In genomic region chr20:6055161-6055783, GRCh38 we compare ENCODE assay signal across 22 cellular contexts. TPM values are rescaled to one million over a fixed set of nuclear protein-coding genes. Genes with fewer than 3 reads are reported as not detected.
DNase-seq lines count a peak whose midpoint lies in the region; ATAC-seq and TF ChIP-seq lines count a peak whose summit lies in the region.
"Had no signal": no experiment of that assay in that cellular context is flagged by ENCODE, and none has a peak within 500 bp of the region (broad histone marks: within the 10 kb centered on the region; RNA-seq: fewer than 3 reads in every experiment).

No MANE protein-coding gene starts in this region.

- no peaks in the 10 kb centered on the region for H3K27me3 ChIP-seq in Caco-2 (replicated peaks; ENCODE audit: control insufficient read depth, insufficient read depth, low read length)
- H3K27me3 ChIP-seq in IMR-90 (ENCODE audit: control insufficient read depth, insufficient read depth, low read length), result peaks cover 18% of the 10 kb centered on the region
- peaks cover 0 to 47% of the 10 kb centered on the region in 2 experiments for H3K27me3 ChIP-seq in mesenchymal stem cell (ENCODE audit: control insufficient read depth in 1 of 2, insufficient read depth in 1 of 2, low read length in 2 of 2)
- H3K27me3 ChIP-seq in sigmoid colon, result peaks cover 3 to 60% (median 15%) of the 10 kb centered on the region in 3 donors

- no peak overlapping the region for H3K27ac ChIP-seq in IMR-90 (ENCODE audit: insufficient read depth, low read length)
- no peak overlapping the region for H3K27ac ChIP-seq in mesenchymal stem cell (ENCODE audit: low read length, poor library complexity, severe bottlenecking)
- no peak overlapping the region for H3K27ac ChIP-seq in sigmoid colon
- H3K27ac ChIP-seq: neural progenitor cell had no signal

- H4K91ac ChIP-seq in IMR-90 (ENCODE audit: insufficient read depth, low read depth, low read length), result no peak overlapping the region
- peak overlapping the region; percentile 36 for H4K91ac ChIP-seq in mesenchymal stem cell (ENCODE audit: low read length)

- H2BK20ac ChIP-seq in IMR-90 (ENCODE audit: low read depth, low read length), result no peak overlapping the region

- no peaks in the 10 kb centered on the region for H3K9me1 ChIP-seq in IMR-90 (ENCODE audit: insufficient read depth, low read length)

- peak overlapping the region in 1 of 2 experiments; percentile 87 for H2BK12ac ChIP-seq in mesenchymal stem cell (ENCODE audit: low read length in 2 of 2)

- H3K27me3 Mint-ChIP-seq in Caco-2 (ENCODE audit: insufficient read depth, unreplicated experiment), result no peaks in the 10 kb centered on the region

- H3K56ac ChIP-seq in IMR-90 (ENCODE audit: extremely low read depth, insufficient read depth, low read length), result no peak overlapping the region

- H3K27ac Mint-ChIP-seq in Caco-2 (ENCODE audit: unreplicated experiment), result peak overlapping the region; percentile 64
- H3K27ac Mint-ChIP-seq: activated naive CD4-positive, alpha-beta T cell treated with anti-CD3 and anti-CD28 coated beads, Interleukin-2, amount 50 U/mL, for 72 hours; CD14-positive monocyte; neural progenitor cell; stimulated activated memory B cell treated with anti-CD40 and anti-IgM and Interleukin-4, amounts not matched to agents 10 μg/mL and 1 μg/mL and 100 μg/mL, for 72 hours had no signal

- DNase-seq in Caco-2, result peak in 1 of 2 experiments; percentile 62
- DNase-seq in IMR-90, result no peak
- peak; percentile 85 for DNase-seq in amniotic epithelial cell (ENCODE audit: low read depth)
- peak; percentile 93 for DNase-seq in mesenchymal stem cell
- DNase-seq in midbrain (lab: John Stamatoyannopoulos, UW), result no peak
- no peak for DNase-seq in sigmoid colon
- DNase-seq in erythroblast (lab: John Stamatoyannopoulos, UW), result no peak
- DNase-seq: activated CD4-positive, CD25-positive, alpha-beta regulatory T cell treated with anti-CD3 and anti-CD28 coated beads, Interleukin-2, amount 50 U/mL, for 72 hours; DMS79; hypothalamus; kidney; NCI-H1417; NCI-H2107; NCI-H524 treated with DMSO at 0.1 percent for 48 hours; right cardiac atrium; Right ventricle myocardium superior had no signal

- ATAC-seq in IMR-90 (ENCODE audit: low read depth) (no peak), HG02763 (IDR thresholded peaks at IDR 0.05; ENCODE audit: unreplicated experiment) (no peak)
- ATAC-seq: activated naive CD4-positive, alpha-beta T cell treated with anti-CD3 and anti-CD28 coated beads, Interleukin-2, amount 50 U/mL, for 72 hours; stimulated activated memory B cell treated with anti-CD40 and anti-IgM and Interleukin-4, amounts not matched to agents 10 μg/mL and 1 μg/mL and 100 μg/mL, for 72 hours had no signal

- H3K9ac ChIP-seq in IMR-90 (ENCODE audit: low read depth, low read length) (no peak overlapping the region), mesenchymal stem cell (ENCODE audit: low read length) (no peak overlapping the region)
- H3K9ac ChIP-seq: neural progenitor cell had no signal

- H3K79me1 ChIP-seq in IMR-90 (ENCODE audit: low read depth in 1 of 2, low read length in 2 of 2), result no peaks in the 10 kb centered on the region
- no peaks in the 10 kb centered on the region for H3K79me1 ChIP-seq in mesenchymal stem cell (replicated peaks; ENCODE audit: low read length, poor library complexity, severe bottlenecking)

- H3K36me3 ChIP-seq in Caco-2 (ENCODE audit: control insufficient read depth, insufficient read depth, low read length) (no peaks in the 10 kb centered on the region), IMR-90 (ENCODE audit: control insufficient read depth, insufficient read depth, low read length) (no peaks in the 10 kb centered on the region), mesenchymal stem cell (ENCODE audit: control insufficient read depth in 1 of 2, insufficient read depth in 2 of 2, low read depth in 1 of 2, low read length in 2 of 2) (no peaks in the 10 kb centered on the region), sigmoid colon (no peaks in the 10 kb centered on the region)
- H3K36me3 ChIP-seq: neural progenitor cell had no signal

- H3K4me1 ChIP-seq in Caco-2, result peaks cover 83% of the 10 kb centered on the region
- H3K4me1 ChIP-seq in IMR-90 (ENCODE audit: control insufficient read depth, insufficient read depth, low read length), result peaks cover 3% of the 10 kb centered on the region
- peaks cover 39% of the 10 kb centered on the region for H3K4me1 ChIP-seq in mesenchymal stem cell (ENCODE audit: control insufficient read depth, insufficient read depth, low read depth, low read length)
- peaks cover 0 to 14% (median 9%) of the 10 kb centered on the region in 4 donors for H3K4me1 ChIP-seq in sigmoid colon

- dilution Hi-C loops in IMR-90 (cut with HindIII; ENCODE audit: low sequenced_read_pairs, unreplicated experiment), result no loop called here

- no peaks in the 10 kb centered on the region for H3K9me3 Mint-ChIP-seq in Caco-2 (ENCODE audit: unreplicated experiment)
- H3K9me3 Mint-ChIP-seq: activated naive CD4-positive, alpha-beta T cell treated with anti-CD3 and anti-CD28 coated beads, Interleukin-2, amount 50 U/mL, for 72 hours; neural progenitor cell; stimulated activated memory B cell treated with anti-CD40 and anti-IgM and Interleukin-4, amounts not matched to agents 10 μg/mL and 1 μg/mL and 100 μg/mL, for 72 hours had no signal

- H3K4me2 ChIP-seq in IMR-90 (ENCODE audit: low read depth, low read length) (no peak overlapping the region), mesenchymal stem cell (ENCODE audit: low read length, poor library complexity, severe bottlenecking) (no peak overlapping the region)
- H3K4me2 ChIP-seq: neural progenitor cell had no signal

- no peak overlapping the region for H4K5ac ChIP-seq in IMR-90 (ENCODE audit: low read depth, low read length)

- WGBS in IMR-90 (ENCODE audit: extremely low coverage in 2 of 2, insufficient read length in 1 of 2), 2 experiments, result no CpG with 5 or more reads among the region's 10 CpGs
- 16% methylated on average over 8 of the region's 10 CpGs for WGBS in mesenchymal stem cell
- WGBS in sigmoid colon, 2 donors, result 78 to 84% methylated on average over 10 of the region's 10 CpGs

- H3K14ac ChIP-seq in IMR-90 (replicated peaks; ENCODE audit: low read depth, low read length) (no peak overlapping the region), mesenchymal stem cell (ENCODE audit: low read length in 2 of 2) (peak overlapping the region in 1 of 2 experiments; percentile 38)

- intact Hi-C loops in Caco-2 (cut with micrococcal nuclease; ENCODE audit: unreplicated experiment) (no loop called here), IMR-90 (cut with micrococcal nuclease) (no loop called here), sigmoid colon (cut with DNase I) (no loop called here)

- H2AFZ ChIP-seq in IMR-90 (replicated peaks; ENCODE audit: low read length, poor library complexity) (peak overlapping the region; percentile 11), mesenchymal stem cell (ENCODE audit: low read depth, low read length) (no peak overlapping the region)
- H2AFZ ChIP-seq: neural progenitor cell had no signal

- H3K4me3 Mint-ChIP-seq in Caco-2 (ENCODE audit: unreplicated experiment), result peak overlapping the region; percentile 27
- H3K4me3 Mint-ChIP-seq: CD14-positive monocyte; neural progenitor cell; stimulated activated memory B cell treated with anti-CD40 and anti-IgM and Interleukin-4, amounts not matched to agents 10 μg/mL and 1 μg/mL and 100 μg/mL, for 72 hours had no signal

- H3K4ac ChIP-seq in IMR-90 (ENCODE audit: low read depth, low read length), result no peak overlapping the region
- peak overlapping the region in 1 of 2 experiments; percentile 77 for H3K4ac ChIP-seq in mesenchymal stem cell (ENCODE audit: low read depth in 1 of 2, low read length in 2 of 2)

- CTCF ChIA-PET in Caco-2 (lab: Charles Lee) (interaction anchor here (0.5 kb wide), 1 partner anchor 137 kb away, joined by 11 read pairs; no protein-coding TSS in a partner anchor), IMR-90 (lab: Yijun Ruan, JAX) (no interaction called here)

- H4K8ac ChIP-seq in IMR-90 (ENCODE audit: low read depth in 2 of 2, low read length in 2 of 2) (no peak overlapping the region), mesenchymal stem cell (ENCODE audit: low read length) (peak overlapping the region; percentile 69)

- TF ChIP-seq POLR2A in IMR-90 (IDR thresholded peaks at IDR 0.05; ENCODE audit: low read depth, low read length) (no peak), sigmoid colon (IDR thresholded peaks at IDR 0.05) (no peak), erythroblast (IDR thresholded peaks at IDR 0.05; ENCODE audit: low read length) (no peak)

- no peak for TF ChIP-seq CTCF in Caco-2 (IDR thresholded peaks at IDR 0.05; ENCODE audit: insufficient read depth in 1 of 2, low read depth in 1 of 2, low read length in 1 of 2, severe bottlenecking in 1 of 2, unreplicated experiment in 1 of 2)
- no peak for TF ChIP-seq CTCF in IMR-90 (conservative IDR thresholded peaks at IDR 0.05; ENCODE audit: low read depth, low read length)
- TF ChIP-seq CTCF in sigmoid colon (IDR thresholded peaks at IDR 0.05), result no peak

- no peak overlapping the region for H3K23ac ChIP-seq in IMR-90 (ENCODE audit: low read depth, low read length)
- no peak overlapping the region for H3K23ac ChIP-seq in mesenchymal stem cell (ENCODE audit: low read length in 2 of 2)

- no peak overlapping the region for H2AK5ac ChIP-seq in IMR-90 (ENCODE audit: low read depth, low read length)
- peak overlapping the region; percentile 82 for H2AK5ac ChIP-seq in mesenchymal stem cell (ENCODE audit: low read length, severe bottlenecking)

- no peaks in the 10 kb centered on the region for H4K20me1 ChIP-seq in IMR-90 (ENCODE audit: insufficient read depth, low read length)

- H2BK5ac ChIP-seq in IMR-90 (ENCODE audit: low read depth, low read length, poor library complexity, severe bottlenecking) (no peak overlapping the region), mesenchymal stem cell (ENCODE audit: low read depth, low read length, poor library complexity, severe bottlenecking) (no peak overlapping the region)

- in situ Hi-C loops in IMR-90 (cut with MboI; ENCODE audit: low sequenced_read_pairs), result no loop called here

- no peaks in the 10 kb centered on the region for H3K9me3 ChIP-seq in Caco-2
- H3K9me3 ChIP-seq in IMR-90 (ENCODE audit: control insufficient read depth, insufficient read depth, low read length), result no peaks in the 10 kb centered on the region
- no peaks in the 10 kb centered on the region for H3K9me3 ChIP-seq in mesenchymal stem cell (ENCODE audit: control insufficient read depth, low read length)
- H3K9me3 ChIP-seq in sigmoid colon, result no peaks in the 10 kb centered on the region

- TF ChIP-seq EP300 in sigmoid colon (IDR thresholded peaks at IDR 0.05), result no peak

- H3K18ac ChIP-seq in IMR-90 (ENCODE audit: low read depth, low read length) (no peak overlapping the region), mesenchymal stem cell (ENCODE audit: low read depth in 1 of 2, low read length in 2 of 2) (peak overlapping the region in 1 of 2 experiments; percentile 79)

- H3K4me3 ChIP-seq in Caco-2 (ENCODE audit: low read depth, low read length) (no peak overlapping the region), IMR-90 (ENCODE audit: insufficient read depth, low read depth, low read length) (no peak overlapping the region), mesenchymal stem cell (ENCODE audit: insufficient read depth in 1 of 2, low read depth in 1 of 2, low read length in 2 of 2) (no peak overlapping the region), sigmoid colon (no peak overlapping the region)
- H3K4me3 ChIP-seq: neural progenitor cell had no signal

- H2BK15ac ChIP-seq in IMR-90 (ENCODE audit: low read depth, low read length) (no peak overlapping the region), mesenchymal stem cell (ENCODE audit: low read depth, poor library complexity, severe bottlenecking) (no peak overlapping the region)

- BruUV-seq in Caco-2 (replicated peaks; lab: Mats Ljungman, UMichigan), result TSS peak; percentile 14
- BruUV-seq in IMR-90 (replicated peaks; lab: Mats Ljungman, UMichigan), result no TSS peak

- peaks cover 58% of the 10 kb centered on the region for H3K4me1 Mint-ChIP-seq in Caco-2 (ENCODE audit: low read depth, unreplicated experiment)

- H2AK9ac ChIP-seq in IMR-90 (replicated peaks; ENCODE audit: low read depth, low read length, poor library complexity), result no peak overlapping the region

- TF ChIP-seq RAD21 in IMR-90 (IDR thresholded peaks at IDR 0.05; ENCODE audit: low read length), result no peak

- no peak overlapping the region for H2BK120ac ChIP-seq in IMR-90 (ENCODE audit: low read depth, low read length)
- H2BK120ac ChIP-seq in mesenchymal stem cell (ENCODE audit: low read depth, low read length), result no peak overlapping the region

- POLR2A ChIA-PET in Caco-2 (lab: Charles Lee) (no interaction called here), IMR-90 (lab: Charles Lee; ENCODE audit: unreplicated experiment) (no interaction called here)

- peaks cover 14% of the 10 kb centered on the region for H3K36me3 Mint-ChIP-seq in Caco-2 (ENCODE audit: insufficient read depth, unreplicated experiment)
- H3K36me3 Mint-ChIP-seq: activated naive CD4-positive, alpha-beta T cell treated with anti-CD3 and anti-CD28 coated beads, Interleukin-2, amount 50 U/mL, for 72 hours; neural progenitor cell; stimulated activated memory B cell treated with anti-CD40 and anti-IgM and Interleukin-4, amounts not matched to agents 10 μg/mL and 1 μg/mL and 100 μg/mL, for 72 hours had no signal

RNA-seq across cellular contexts. Expression of gene LRRN4, which starts 1.4 kb away (rescaled TPM):
- total RNA-seq in Caco-2 (2022) (17.9 and 19.6 TPM in 2 replicates), IMR-90 (2012; rRNA removed) (under 0.01 TPM in 2 replicates), sigmoid colon (under 1 TPM in 1 of 4 donors, not detected in 3; 0.16 TPM)
- polyA plus RNA-seq in IMR-90 (2012; rRNA removed) (0.11 and 0.19 TPM in 2 replicates), sigmoid colon (under 1 TPM in 1 of 3 donors, not detected in 2; 0.04 TPM)
- polyA plus RNA-seq in IMR-90 (2012; cell fraction: cytosol; rRNA removed), result 0.05 and 0.21 TPM in 2 replicates
- 0.07 and 0.37 TPM in 2 replicates for polyA plus RNA-seq in IMR-90 (2012; cell fraction: nucleus; rRNA removed; ENCODE audit: low replicate concordance)
- 17.1 TPM for polyA plus RNA-seq in mesenchymal stem cell (2013, experiment 1 of 2)
- polyA plus RNA-seq in mesenchymal stem cell (2013, experiment 2 of 2), result 15.9 TPM
- total RNA-seq: activated naive CD4-positive, alpha-beta T cell treated with anti-CD3 and anti-CD28 coated beads, Interleukin-2, amount 50 U/mL, for 72 hours; Right ventricle myocardium superior; T-helper 2 cell treated with Interferon-gamma antibody and Interleukin-4, amounts not matched to agents 100 ng/mL and 5 ng/mL, for 36 hours had no signal
- polyA plus RNA-seq: CD14-positive monocyte had no signal

RNA-seq across cellular contexts. Expression of gene CRLS1, which starts 49.3 kb away (rescaled TPM):
- 82.3 and 94.6 TPM in 2 replicates for total RNA-seq in Caco-2 (2022)
- total RNA-seq in IMR-90 (2012; rRNA removed), result 76.4 and 80.3 TPM in 2 replicates
- 43.3 and 45.9 TPM in 2 replicates for polyA plus RNA-seq in IMR-90 (2012; rRNA removed)
- 14.1 and 16.1 TPM in 2 replicates for polyA plus RNA-seq in IMR-90 (2012; cell fraction: cytosol; rRNA removed)
- polyA plus RNA-seq in IMR-90 (2012; cell fraction: nucleus; rRNA removed; ENCODE audit: low replicate concordance), result 15.7 and 72.8 TPM in 2 replicates
- 39.4 TPM for polyA plus RNA-seq in mesenchymal stem cell (2013, experiment 1 of 2)
- polyA plus RNA-seq in mesenchymal stem cell (2013, experiment 2 of 2), result 39.3 TPM
- total RNA-seq in sigmoid colon, result 10 to 100 TPM; 26.3 to 42.1 (median 36.2) TPM
- 10 to 100 TPM; 39.6 to 57.8 (median 43.9) TPM for polyA plus RNA-seq in sigmoid colon

Comparison
In these comparisons a context has a peak if more than half of its experiments do, and no peak if none do; other contexts are left out.
1. DNase-seq: peak in amniotic epithelial cell (single experiment) and mesenchymal stem cell (single experiment); none in IMR-90 (single experiment), midbrain (single experiment), sigmoid colon (single experiment) and erythroblast (0 of 2).
2. RNA of gene LRRN4, which starts 1.4 kb away (total RNA-seq): 17.9 to 19.6 TPM in Caco-2; under 0.01 TPM in IMR-90 and 0.16 TPM in sigmoid colon; every median in the first group is over 10 times any median in the second.